ENCODE assay signal across 18 cellular contexts in genomic region chr2:176093889-176094232, GRCh38. TPM values are rescaled to one million over a fixed set of nuclear protein-coding genes. Genes with fewer than 3 reads are reported as not detected.
DNase-seq lines count a peak whose midpoint lies in the region; ATAC-seq and TF ChIP-seq lines count a peak whose summit lies in the region.
"Had no signal": no experiment of that assay in that cellular context is flagged by ENCODE, and none has a peak within 500 bp of the region (broad histone marks: within the 10 kb centered on the region; RNA-seq: fewer than 3 reads in every experiment).

No MANE protein-coding gene starts in this region.

- H3K27me3 Mint-ChIP-seq in activated CD4-positive, alpha-beta T cell treated with anti-CD3 and anti-CD28 coated beads, Interleukin-2, amount 10 ng/mL, durations not matched to agents 7 days and 5 days = peaks cover 91% of the 10 kb centered on the region
- H3K27me3 Mint-ChIP-seq in brain = peaks cover 98% of the 10 kb centered on the region
- H3K27me3 Mint-ChIP-seq in neural progenitor cell (ENCODE audit: insufficient read depth, low read depth) = peaks cover 90% of the 10 kb centered on the region

- TF ChIP-seq CTCF in HFF-Myc (IDR thresholded peaks at IDR 0.05; ENCODE audit: low read depth, low read length, missing control alignments) (no peak), brain (conservative IDR thresholded peaks at IDR 0.05) (no peak), neural progenitor cell (IDR thresholded peaks at IDR 0.05) (no peak)

- ATAC-seq in GM19397 (IDR thresholded peaks at IDR 0.05; ENCODE audit: unreplicated experiment) (no peak), HG02970 (IDR thresholded peaks at IDR 0.05; ENCODE audit: low FRiP score, unreplicated experiment) (no peak)
- ATAC-seq: K562, left lobe of liver had no signal

- no peak overlapping the region for H3K9ac ChIP-seq in neural progenitor cell

- H3K4me2 ChIP-seq in neural progenitor cell = no peak overlapping the region

- peaks cover 3% of the 10 kb centered on the region for H3K36me3 Mint-ChIP-seq in activated CD4-positive, alpha-beta T cell treated with anti-CD3 and anti-CD28 coated beads, Interleukin-2, amount 10 ng/mL, durations not matched to agents 7 days and 5 days (ENCODE audit: low read depth)
- H3K36me3 Mint-ChIP-seq in brain (no peaks in the 10 kb centered on the region), neural progenitor cell (no peaks in the 10 kb centered on the region)

- H3K4me3 ChIP-seq in HFF-Myc (replicated peaks; ENCODE audit: low read depth, low read length) = peak overlapping the region; percentile 56
- H3K4me3 ChIP-seq in neural progenitor cell = no peak overlapping the region
- H3K4me3 ChIP-seq: K562 had no signal

- POLR2A ChIA-PET in activated CD4-positive, alpha-beta T cell treated with anti-CD3 and anti-CD28 coated beads, Interleukin-2, amount 10 ng/mL, durations not matched to agents 7 days and 5 days (lab: Charles Lee) = no interaction called here

- H3K9me3 Mint-ChIP-seq in activated CD4-positive, alpha-beta T cell treated with anti-CD3 and anti-CD28 coated beads, Interleukin-2, amount 10 ng/mL, durations not matched to agents 7 days and 5 days = no peaks in the 10 kb centered on the region
- H3K9me3 Mint-ChIP-seq in brain = peaks cover 0 to 14% (median 7%) of the 10 kb centered on the region in 5 experiments
- H3K9me3 Mint-ChIP-seq in neural progenitor cell = peaks cover 6% of the 10 kb centered on the region
- H3K9me3 Mint-ChIP-seq: endodermal cell had no signal

- no peaks in the 10 kb centered on the region for H3F3A ChIP-seq in neural progenitor cell (ENCODE audit: low read depth)

- H4K20me1 ChIP-seq in neural progenitor cell (ENCODE audit: low read depth) = peaks cover 94% of the 10 kb centered on the region

- H3K79me2 ChIP-seq in neural progenitor cell (ENCODE audit: low read depth) = no peaks in the 10 kb centered on the region

- H3K4me3 Mint-ChIP-seq in activated CD4-positive, alpha-beta T cell treated with anti-CD3 and anti-CD28 coated beads, Interleukin-2, amount 10 ng/mL, durations not matched to agents 7 days and 5 days = peak overlapping the region; percentile 1
- H3K4me3 Mint-ChIP-seq in brain (peak overlapping the region; percentile 6 to 71 (median 47)), neural progenitor cell (peak overlapping the region; percentile 7)

- CTCF ChIA-PET in activated CD4-positive, alpha-beta T cell treated with anti-CD3 and anti-CD28 coated beads, Interleukin-2, amount 10 ng/mL, durations not matched to agents 7 days and 5 days (lab: Charles Lee) = interaction anchor here (0.8 to 1.0 kb wide), 2 partner anchors 24 to 71 kb away, joined by 3 read pairs; no protein-coding TSS in a partner anchor

- no peak overlapping the region for H3K27ac ChIP-seq in neural progenitor cell
- H3K27ac ChIP-seq: SJSA1, uterus had no signal

- H3K36me3 ChIP-seq in neural progenitor cell = no peaks in the 10 kb centered on the region
- H3K36me3 ChIP-seq: SJSA1, uterus had no signal

- H3K27me3 ChIP-seq in neural progenitor cell = peaks cover 100% of the 10 kb centered on the region

- H3K27ac Mint-ChIP-seq in activated CD4-positive, alpha-beta T cell treated with anti-CD3 and anti-CD28 coated beads, Interleukin-2, amount 10 ng/mL, durations not matched to agents 7 days and 5 days = peak overlapping the region; percentile 42
- no peak overlapping the region for H3K27ac Mint-ChIP-seq in brain
- no peak overlapping the region for H3K27ac Mint-ChIP-seq in neural progenitor cell
- H3K27ac Mint-ChIP-seq: endodermal cell had no signal

- no peaks in the 10 kb centered on the region for H3K9me3 ChIP-seq in neural progenitor cell (ENCODE audit: low read depth)
- H3K9me3 ChIP-seq: SJSA1, uterus had no signal

- no peaks in the 10 kb centered on the region for H3K4me1 ChIP-seq in neural progenitor cell

- peaks cover 16% of the 10 kb centered on the region for H3K4me1 Mint-ChIP-seq in activated CD4-positive, alpha-beta T cell treated with anti-CD3 and anti-CD28 coated beads, Interleukin-2, amount 10 ng/mL, durations not matched to agents 7 days and 5 days
- H3K4me1 Mint-ChIP-seq in brain = peaks cover 36% of the 10 kb centered on the region
- H3K4me1 Mint-ChIP-seq in neural progenitor cell = peaks cover 10% of the 10 kb centered on the region

- no peak for DNase-seq in activated CD4-positive, alpha-beta T cell treated with anti-CD3 and anti-CD28 coated beads, Interleukin-2, amount 10 ng/mL, durations not matched to agents 7 days and 5 days
- DNase-seq in activated CD4-positive, alpha-beta T cell treated with anti-CD3 and anti-CD28 coated beads, Interleukin-2, amount 50 U/mL, for 1 hour = no peak
- DNase-seq in HFF-Myc (ENCODE audit: extremely low read depth, low read depth) (no peak), neural progenitor cell (ENCODE audit: low spot score) (no peak), NK-92 (lab: John Stamatoyannopoulos, UW; ENCODE audit: unreplicated experiment) (no peak)
- DNase-seq: Calu3; central memory CD4-positive, alpha-beta T cell; GF-D8; NCI-H1105 treated with DMSO at 0.1 percent for 48 hours; stimulated activated CD4-positive, alpha-beta T cell treated with anti-CD3 and anti-CD28 coated beads, Interleukin-15, amount 100 ng/mL, for 24 hours; uterus had no signal

- H2AFZ ChIP-seq in neural progenitor cell (replicated peaks) = no peak overlapping the region

RNA-seq across cellular contexts. Expression of gene HOXD13, which starts 1.3 kb away (rescaled TPM):
- total RNA-seq in activated CD4-positive, alpha-beta T cell treated with anti-CD3 and anti-CD28 coated beads, Interleukin-2, amount 10 ng/mL, durations not matched to agents 7 days and 5 days = not detected
- polyA plus RNA-seq in brain (ENCODE audit: insufficient read depth, low read depth, low replicate concordance) = 9.8 TPM
- total RNA-seq in neural progenitor cell (ENCODE audit: low replicate concordance) = not detected in 2 replicates
- total RNA-seq: Calu3, K562, left lobe of liver had no signal

RNA-seq across cellular contexts. Expression of gene HOXD12, which starts 5.7 kb away (rescaled TPM):
- total RNA-seq in activated CD4-positive, alpha-beta T cell treated with anti-CD3 and anti-CD28 coated beads, Interleukin-2, amount 10 ng/mL, durations not matched to agents 7 days and 5 days = not detected
- 1.3 TPM for polyA plus RNA-seq in brain (ENCODE audit: insufficient read depth, low read depth, low replicate concordance)
- not detected in 2 replicates for total RNA-seq in neural progenitor cell (ENCODE audit: low replicate concordance)
- total RNA-seq: Calu3, endodermal cell, K562, left lobe of liver had no signal
- polyA plus RNA-seq: K562 had no signal

RNA-seq across cellular contexts. Expression of gene EVX2, which starts 10.1 kb away (rescaled TPM):
- total RNA-seq in activated CD4-positive, alpha-beta T cell treated with anti-CD3 and anti-CD28 coated beads, Interleukin-2, amount 10 ng/mL, durations not matched to agents 7 days and 5 days = not detected
- polyA plus RNA-seq in brain (ENCODE audit: insufficient read depth, low read depth, low replicate concordance) = 0.14 TPM
- total RNA-seq in neural progenitor cell (ENCODE audit: low replicate concordance) = not detected in 2 replicates
- total RNA-seq: Calu3, endodermal cell, K562, left lobe of liver, SJSA1 had no signal
- polyA plus RNA-seq: K562 had no signal

RNA-seq across cellular contexts. Expression of gene HOXD11, which starts 13.2 kb away (rescaled TPM):
- not detected for total RNA-seq in activated CD4-positive, alpha-beta T cell treated with anti-CD3 and anti-CD28 coated beads, Interleukin-2, amount 10 ng/mL, durations not matched to agents 7 days and 5 days
- polyA plus RNA-seq in brain (ENCODE audit: insufficient read depth, low read depth, low replicate concordance) = 5.1 TPM
- total RNA-seq in neural progenitor cell (ENCODE audit: low replicate concordance) = not detected in 2 replicates
- total RNA-seq: Calu3, endodermal cell, K562, left lobe of liver, SJSA1 had no signal
- polyA plus RNA-seq: K562 had no signal

RNA-seq across cellular contexts. Expression of gene HOXD10, which starts 22.7 kb away (rescaled TPM):
- total RNA-seq in activated CD4-positive, alpha-beta T cell treated with anti-CD3 and anti-CD28 coated beads, Interleukin-2, amount 10 ng/mL, durations not matched to agents 7 days and 5 days = not detected
- polyA plus RNA-seq in brain (ENCODE audit: insufficient read depth, low read depth, low replicate concordance) = 17.2 TPM
- total RNA-seq in neural progenitor cell (ENCODE audit: low replicate concordance) = not detected in 2 replicates
- total RNA-seq: Calu3, endodermal cell, K562, left lobe of liver, SJSA1 had no signal
- polyA plus RNA-seq: K562 had no signal
